ENCODE assay signal across 21 cellular contexts in genomic region chr10:126469692-126470091, GRCh38.
"Had no signal": no experiment of that assay in that cellular context is flagged by ENCODE, and none has a peak within 500 bp of the region (broad histone marks: within the 10 kb centered on the region; RNA-seq: fewer than 3 reads in every experiment).

No MANE protein-coding gene starts in this region.

- H3K36me3 Mint-ChIP-seq: activated CD8-positive, alpha-beta memory T cell treated with anti-CD3 and anti-CD28 coated beads, Interleukin-2, amount 10 ng/mL, durations not matched to agents 7 days and 5 days; activated naive CD8-positive, alpha-beta T cell treated with anti-CD3 and anti-CD28 coated beads, Interleukin-2, amount 10 ng/mL, durations not matched to agents 7 days and 5 days; mesothelial cell of epicardium; naive B cell had no signal

- H3K9ac ChIP-seq: parathyroid adenoma had no signal

- H3K9me3 Mint-ChIP-seq: activated B cell treated with CpG ODN at 0.5 μM for 24 hours; activated CD8-positive, alpha-beta T cell treated with anti-CD3 and anti-CD28 coated beads for 36 hours; activated naive CD8-positive, alpha-beta T cell treated with anti-CD3 and anti-CD28 coated beads, Interleukin-2, amount 10 ng/mL, durations not matched to agents 7 days and 5 days; endodermal cell; mesothelial cell of epicardium; neural crest cell had no signal

- H3K36me3 ChIP-seq: right atrium auricular region, suprapubic skin, tibial artery, upper lobe of right lung had no signal

- H3K27ac ChIP-seq: parathyroid adenoma, psoas muscle, right atrium auricular region, suprapubic skin, tibial artery, upper lobe of right lung had no signal

- H3K27me3 ChIP-seq: right atrium auricular region, tibial artery had no signal

- DNase-seq: activated B cell treated with CpG ODN at 0.5 μM for 24 hours; activated CD8-positive, alpha-beta memory T cell treated with anti-CD3 and anti-CD28 coated beads, Interleukin-2, amount 10 ng/mL, durations not matched to agents 7 days and 5 days; activated CD8-positive, alpha-beta T cell treated with anti-CD3 and anti-CD28 coated beads for 36 hours; activated naive CD4-positive, alpha-beta T cell treated with anti-CD3 and anti-CD28 coated beads for 36 hours; activated naive CD8-positive, alpha-beta T cell treated with anti-CD3 and anti-CD28 coated beads, Interleukin-2, amount 10 ng/mL, durations not matched to agents 7 days and 5 days; endodermal cell; hippocampal formation; naive B cell; nucleus accumbens; psoas muscle; stimulated activated CD4-positive, alpha-beta T cell treated with anti-CD3 and anti-CD28 coated beads, Interleukin-1b, Interleukin-23, amount 100 ng/mL, for 48 hours; SW 1271; tibial artery; upper lobe of right lung had no signal

- ATAC-seq: activated CD8-positive, alpha-beta T cell treated with anti-CD3 and anti-CD28 coated beads for 36 hours; esophagus mucosa; psoas muscle; upper lobe of right lung had no signal

- H3K27ac Mint-ChIP-seq: activated B cell treated with CpG ODN at 0.5 μM for 24 hours; activated CD8-positive, alpha-beta memory T cell treated with anti-CD3 and anti-CD28 coated beads, Interleukin-2, amount 10 ng/mL, durations not matched to agents 7 days and 5 days; activated naive CD4-positive, alpha-beta T cell treated with anti-CD3 and anti-CD28 coated beads for 36 hours; activated naive CD8-positive, alpha-beta T cell treated with anti-CD3 and anti-CD28 coated beads, Interleukin-2, amount 10 ng/mL, durations not matched to agents 7 days and 5 days; endodermal cell; mesothelial cell of epicardium; naive B cell had no signal

- H3K4me1 Mint-ChIP-seq: activated B cell treated with CpG ODN at 0.5 μM for 24 hours, endodermal cell, mesothelial cell of epicardium, naive B cell had no signal

- H3K4me3 ChIP-seq: psoas muscle, right atrium auricular region, smooth muscle cell, suprapubic skin, tibial artery, upper lobe of right lung had no signal

- H3K9me3 ChIP-seq: psoas muscle, right atrium auricular region, suprapubic skin, tibial artery, upper lobe of right lung had no signal

- H3K27me3 Mint-ChIP-seq: activated CD8-positive, alpha-beta memory T cell treated with anti-CD3 and anti-CD28 coated beads, Interleukin-2, amount 10 ng/mL, durations not matched to agents 7 days and 5 days had no signal

- H3K4me3 Mint-ChIP-seq: activated B cell treated with CpG ODN at 0.5 μM for 24 hours; activated CD8-positive, alpha-beta memory T cell treated with anti-CD3 and anti-CD28 coated beads, Interleukin-2, amount 10 ng/mL, durations not matched to agents 7 days and 5 days; activated CD8-positive, alpha-beta T cell treated with anti-CD3 and anti-CD28 coated beads for 36 hours; activated naive CD4-positive, alpha-beta T cell treated with anti-CD3 and anti-CD28 coated beads for 36 hours; activated naive CD8-positive, alpha-beta T cell treated with anti-CD3 and anti-CD28 coated beads, Interleukin-2, amount 10 ng/mL, durations not matched to agents 7 days and 5 days; endodermal cell; mesothelial cell of epicardium; naive B cell; neural crest cell had no signal

- H3K4me1 ChIP-seq: parathyroid adenoma, psoas muscle, right atrium auricular region, suprapubic skin, tibial artery, upper lobe of right lung had no signal

- H3K4me2 ChIP-seq: smooth muscle cell had no signal
